In the genomic region with DNA sequence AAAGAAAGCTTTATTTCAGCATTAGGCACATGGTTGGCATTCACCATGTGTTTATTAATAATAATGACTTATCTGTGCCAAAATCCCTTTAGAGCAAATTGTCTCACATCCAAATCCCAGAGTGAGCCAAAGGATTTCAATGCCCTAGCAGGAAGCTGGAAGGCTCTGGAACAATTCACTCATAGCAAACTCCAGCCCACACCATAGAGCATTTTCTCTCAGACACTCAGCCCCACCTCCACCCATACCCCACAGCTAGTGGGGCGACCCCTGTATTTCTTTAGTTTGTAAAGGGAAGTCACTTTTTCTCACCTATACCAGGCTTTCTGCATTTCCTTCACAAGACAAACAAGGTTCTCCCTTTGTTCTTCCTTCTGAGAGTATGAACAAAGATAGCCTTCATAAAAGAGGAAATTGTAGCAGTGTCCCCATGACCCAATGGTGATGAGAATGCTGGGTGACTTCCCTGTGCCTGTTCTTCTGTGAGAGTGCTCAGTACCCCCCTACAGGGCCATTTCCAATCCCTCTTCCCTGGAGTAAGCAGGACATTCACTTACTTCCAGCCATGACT, we compare ENCODE assay signal across 14 cellular contexts.
A peak's percentile ranks its signal among the peaks of the same experiment; 100 is the strongest.
DNase-seq lines count a peak whose midpoint lies in the region; ATAC-seq, FAIRE-seq and TF ChIP-seq lines count a peak whose summit lies in the region.
"Had no signal": no experiment of that assay in that cellular context is flagged by ENCODE, and none has a peak within 500 bp of the region (broad histone marks: within the 10 kb centered on the region; RNA-seq: fewer than 3 reads in every experiment).

No MANE protein-coding gene starts in this region.

- CTCF ChIA-PET in Calu3 (lab: Charles Lee), result no interaction called here

- H3K9me3 Mint-ChIP-seq in nephron (peaks cover 14% of the 10 kb centered on the region), Calu3 (ENCODE audit: low read depth, unreplicated experiment) (peaks cover 11% of the 10 kb centered on the region)

- H3K36me3 Mint-ChIP-seq in nephron (ENCODE audit: low read depth) (no peaks in the 10 kb centered on the region), Calu3 (ENCODE audit: insufficient read depth, unreplicated experiment) (no peaks in the 10 kb centered on the region)
- H3K36me3 Mint-ChIP-seq: activated naive CD8-positive, alpha-beta T cell treated with anti-CD3 and anti-CD28 coated beads, Interleukin-2, amount 10 ng/mL, durations not matched to agents 7 days and 5 days had no signal

- no peak overlapping the region for H3K27ac ChIP-seq in upper lobe of right lung
- H3K27ac ChIP-seq: tibial artery had no signal

- no peaks in the 10 kb centered on the region for H3K9me3 ChIP-seq in upper lobe of right lung

- peak; percentile 30 for ATAC-seq in upper lobe of right lung
- ATAC-seq: effector memory CD8-positive, alpha-beta T cell had no signal

- peaks cover 11% of the 10 kb centered on the region for H3K4me1 ChIP-seq in upper lobe of right lung

- FAIRE-seq in frontal cortex (lab: Jason Lieb, UNC), result no peak
- FAIRE-seq: A204.1, TTC549 had no signal

- H3K27me3 ChIP-seq in upper lobe of right lung, result no peaks in the 10 kb centered on the region
- no peaks in the 10 kb centered on the region for H3K27me3 ChIP-seq in H7 (ENCODE audit: control insufficient read depth, insufficient read depth, low read length)
- H3K27me3 ChIP-seq: tibial artery had no signal

- H3K4me3 Mint-ChIP-seq in nephron (no peak overlapping the region), Calu3 (ENCODE audit: low read depth, unreplicated experiment) (no peak overlapping the region)
- H3K4me3 Mint-ChIP-seq: activated naive CD8-positive, alpha-beta T cell treated with anti-CD3 and anti-CD28 coated beads, Interleukin-2, amount 10 ng/mL, durations not matched to agents 7 days and 5 days; effector memory CD8-positive, alpha-beta T cell had no signal

- no peak overlapping the region for H3K4me3 ChIP-seq in upper lobe of right lung
- H3K4me3 ChIP-seq in H7 (ENCODE audit: insufficient read depth, low read depth, low read length), result no peak overlapping the region
- H3K4me3 ChIP-seq: tibial artery had no signal

- H3K36me3 ChIP-seq in upper lobe of right lung, result no peaks in the 10 kb centered on the region
- H3K36me3 ChIP-seq in H7 (replicated peaks; ENCODE audit: control insufficient read depth, insufficient read depth, low read length), result no peaks in the 10 kb centered on the region
- H3K36me3 ChIP-seq: tibial artery had no signal

- H3K4me1 Mint-ChIP-seq in nephron (peaks cover 42% of the 10 kb centered on the region), Calu3 (ENCODE audit: low read depth, unreplicated experiment) (no peaks in the 10 kb centered on the region)
- H3K4me1 Mint-ChIP-seq: activated naive CD8-positive, alpha-beta T cell treated with anti-CD3 and anti-CD28 coated beads, Interleukin-2, amount 10 ng/mL, durations not matched to agents 7 days and 5 days had no signal

- BruUV-seq in Calu3 (replicated peaks; lab: Mats Ljungman, UMichigan), result no TSS peak

- TF ChIP-seq CTCF in nephron (IDR thresholded peaks at IDR 0.05; ENCODE audit: unreplicated experiment in 3 of 3), result no peak
- no peak for TF ChIP-seq CTCF in upper lobe of right lung (IDR thresholded peaks at IDR 0.05)
- no peak for TF ChIP-seq CTCF in Calu3 (IDR thresholded peaks at IDR 0.05; ENCODE audit: unreplicated experiment)

- intact Hi-C loops in upper lobe of right lung (cut with DNase I) (no loop called here), Calu3 (cut with micrococcal nuclease; ENCODE audit: unreplicated experiment) (no loop called here)

- H3K27ac Mint-ChIP-seq in nephron (peak overlapping the region in 2 of 3 experiments; percentile 12 to 29), Calu3 (ENCODE audit: unreplicated experiment) (no peak overlapping the region)
- H3K27ac Mint-ChIP-seq: activated naive CD8-positive, alpha-beta T cell treated with anti-CD3 and anti-CD28 coated beads, Interleukin-2, amount 10 ng/mL, durations not matched to agents 7 days and 5 days; effector memory CD8-positive, alpha-beta T cell had no signal

- DNase-seq in NCI-H2196 (lab: John Stamatoyannopoulos, UW; ENCODE audit: unreplicated experiment) (peak; percentile 50), NCI-H2196 treated with DMSO at 0.1 percent for 48 hours (lab: John Stamatoyannopoulos, UW; ENCODE audit: unreplicated experiment) (no peak), frontal cortex (ENCODE audit: low spot score in 2 of 2) (peak; percentile 28 to 39), upper lobe of right lung (no peak), Calu3 (no peak), NCI-H2171 (lab: John Stamatoyannopoulos, UW) (no peak), H7 (no peak)
- DNase-seq: activated naive CD8-positive, alpha-beta T cell treated with anti-CD3 and anti-CD28 coated beads, Interleukin-2, amount 10 ng/mL, durations not matched to agents 7 days and 5 days; effector memory CD8-positive, alpha-beta T cell; NCI-H510A treated with DMSO at 0.1 percent for 48 hours; tibial artery had no signal

- H3K27me3 Mint-ChIP-seq in nephron (ENCODE audit: low read depth) (no peaks in the 10 kb centered on the region), Calu3 (ENCODE audit: unreplicated experiment) (peaks cover 15% of the 10 kb centered on the region)
- H3K27me3 Mint-ChIP-seq: activated naive CD8-positive, alpha-beta T cell treated with anti-CD3 and anti-CD28 coated beads, Interleukin-2, amount 10 ng/mL, durations not matched to agents 7 days and 5 days had no signal

Comparison
In these comparisons a context has a peak if more than half of its experiments do, and no peak if none do; other contexts are left out.
1. DNase-seq: peak in NCI-H2196 (single experiment) and frontal cortex (2 of 2); none in NCI-H2196 treated with DMSO at 0.1 percent for 48 hours (single experiment), upper lobe of right lung (single experiment), Calu3 (single experiment), NCI-H2171 (single experiment) and H7 (single experiment).